ENCODE assay signal across 8 cellular contexts in the genomic region with DNA sequence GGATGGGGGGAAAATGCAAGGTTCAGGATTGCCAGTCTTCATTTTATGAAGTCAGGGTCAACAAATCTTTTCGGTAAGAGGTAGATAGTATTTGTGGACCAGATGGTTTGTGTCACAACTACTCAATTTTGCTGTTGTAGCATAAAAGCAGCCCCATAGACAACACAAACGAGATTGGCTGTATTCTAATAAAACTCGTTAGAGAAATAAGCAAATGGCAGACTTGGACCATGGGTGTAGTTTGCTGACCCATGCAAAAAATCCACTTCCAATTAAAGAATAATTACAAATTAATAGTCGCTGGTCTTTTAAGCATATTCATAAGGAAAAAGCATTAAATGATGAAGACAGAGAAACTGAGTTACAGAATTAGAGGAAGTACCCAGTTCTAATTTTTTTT.
"Had no signal": no experiment of that assay in that cellular context is flagged by ENCODE, and none has a peak within 500 bp of the region (broad histone marks: within the 10 kb centered on the region; RNA-seq: fewer than 3 reads in every experiment).

No MANE protein-coding gene starts in this region.

- DNase-seq: H7, HFFc6, KG1 had no signal

- FAIRE-seq: H1 had no signal

- H2AFZ ChIP-seq: GM23338 had no signal

- H3K4me3 ChIP-seq: GM23338, HAP-1 had no signal

- H3K36me3 ChIP-seq: HAP-1 had no signal

- ATAC-seq: GM23338, HCT116 had no signal

- H3K9me3 ChIP-seq: HAP-1 had no signal

- H3K4me1 ChIP-seq: HAP-1 had no signal

- H3K4me2 ChIP-seq: GM23338 had no signal

- H3K27ac ChIP-seq: HL-60 had no signal
